Comparison of ENCODE assay signal across 10 cellular contexts in the genomic region with DNA sequence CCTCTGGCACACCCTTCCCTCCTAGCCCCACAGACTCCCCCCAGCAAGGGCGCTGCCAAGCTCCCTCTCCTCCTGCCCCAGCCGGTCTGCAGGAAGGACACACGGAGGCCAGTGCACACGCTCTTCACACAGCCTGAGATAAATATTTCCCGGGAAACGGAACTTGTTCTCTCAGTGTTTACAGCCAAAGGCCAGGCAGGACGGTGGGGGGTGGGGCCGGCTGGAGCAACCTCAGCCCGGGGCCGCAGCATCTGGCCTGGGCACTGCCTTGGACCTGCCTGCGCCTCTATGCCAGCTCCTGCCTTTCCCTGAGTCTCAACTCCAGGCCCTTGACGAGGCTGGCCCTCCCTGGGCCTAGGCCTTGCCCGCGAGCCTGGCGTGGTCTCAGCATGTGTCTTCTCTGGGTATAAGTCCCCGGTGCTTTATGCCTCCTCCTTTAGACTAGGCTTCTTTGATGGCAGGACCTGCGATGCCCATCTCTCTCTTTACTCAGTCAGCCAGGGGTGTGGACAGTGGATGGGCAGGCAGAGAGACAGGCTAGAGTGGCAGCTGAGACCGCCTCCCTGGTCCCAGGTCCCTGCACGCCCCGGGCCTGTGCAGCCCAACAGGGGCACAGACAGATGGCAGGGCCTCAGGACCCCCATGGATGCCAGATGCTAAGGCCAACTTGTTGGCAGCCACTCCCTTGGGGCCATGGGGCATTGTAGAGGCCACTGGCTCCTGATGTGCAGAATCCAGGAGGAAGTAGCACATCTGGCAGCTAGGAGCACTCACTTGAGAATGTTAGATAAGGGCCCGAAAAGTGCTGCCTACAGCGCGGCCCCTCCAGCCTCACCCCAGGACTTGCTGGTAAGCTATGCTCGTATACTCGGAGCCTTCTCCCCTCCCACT. TPM values are rescaled to one million over a fixed set of nuclear protein-coding genes. Genes with fewer than 3 reads are reported as not detected.
A peak's percentile ranks its signal among the peaks of the same experiment; 100 is the strongest.
DNase-seq lines count a peak whose midpoint lies in the region; ATAC-seq and TF ChIP-seq lines count a peak whose summit lies in the region.
"Had no signal": no experiment of that assay in that cellular context is flagged by ENCODE, and none has a peak within 500 bp of the region (broad histone marks: within the 10 kb centered on the region; RNA-seq: fewer than 3 reads in every experiment).

No MANE protein-coding gene starts in this region.

- ATAC-seq in left ventricle myocardium superior (peak; percentile 74), HG03175 (IDR thresholded peaks at IDR 0.05; ENCODE audit: unreplicated experiment) (no peak)

- TF ChIP-seq POLR2A in adrenal gland (IDR thresholded peaks at IDR 0.05), result peak in 1 of 2 donors; percentile 26
- TF ChIP-seq POLR2A in prostate gland (IDR thresholded peaks at IDR 0.05), result no peak

- DNase-seq in AG20443 (ENCODE audit: low spot score), result peak; percentile 37
- peak; percentile 64 to 85 (median 76) for DNase-seq in adrenal gland
- peak; percentile 86 for DNase-seq in left ventricle myocardium superior
- DNase-seq in prostate gland (ENCODE audit: low spot score), result peak; percentile 45
- no peak for DNase-seq in GM19238 (ENCODE audit: insufficient read length, low spot score)
- no peak for DNase-seq in AML-193 (lab: John Stamatoyannopoulos, UW)
- no peak for DNase-seq in NCI-H2196 (lab: John Stamatoyannopoulos, UW; ENCODE audit: unreplicated experiment)
- DNase-seq: activated naive CD8-positive, alpha-beta T cell treated with anti-CD3 and anti-CD28 coated beads, Interleukin-2, amount 10 ng/mL, durations not matched to agents 7 days and 5 days; NCI-H1048 had no signal

- H3K27me3 ChIP-seq in adrenal gland (no peaks in the 10 kb centered on the region), prostate gland (replicated peaks; ENCODE audit: insufficient read depth) (no peaks in the 10 kb centered on the region)

- no peak for TF ChIP-seq CTCF in adrenal gland (IDR thresholded peaks at IDR 0.05)
- TF ChIP-seq CTCF in prostate gland (IDR thresholded peaks at IDR 0.05), result no peak

- H3K36me3 ChIP-seq in adrenal gland (replicated peaks in 1 of 2) (no peaks in the 10 kb centered on the region), prostate gland (no peaks in the 10 kb centered on the region)

- intact Hi-C loops in adrenal gland (cut with DNase I) (no loop called here), left ventricle myocardium superior (cut with micrococcal nuclease) (no loop called here), prostate gland (cut with DNase I) (no loop called here)

- H3K9me3 ChIP-seq in adrenal gland (replicated peaks in 1 of 3), result no peaks in the 10 kb centered on the region
- no peaks in the 10 kb centered on the region for H3K9me3 ChIP-seq in prostate gland

- 37 to 43% (median 40%) methylated on average over 20 to 25 of the region's 25 CpGs for WGBS in adrenal gland, 4 donors
- WGBS in prostate gland, result 48% methylated on average over 25 of the region's 25 CpGs

- H3K4me1 ChIP-seq in adrenal gland (replicated peaks in 1 of 2) (peaks cover 14 to 32% of the 10 kb centered on the region in 2 donors), prostate gland (replicated peaks) (peaks cover 11% of the 10 kb centered on the region)

- H3K27ac ChIP-seq in adrenal gland, result peak overlapping the region in 4 of 5 donors; percentile 32 to 92 (median 66)
- peak overlapping the region; percentile 57 to 71 for H3K27ac ChIP-seq in prostate gland

- H3K4me3 ChIP-seq in adrenal gland (no peak overlapping the region), prostate gland (no peak overlapping the region)

RNA-seq across cellular contexts. Expression of a gene that starts 48.2 kb away (rescaled TPM):
- total RNA-seq in adrenal gland, result 100 to 1,000 TPM in 2 of 8 donors, 10 to 100 TPM in 6; 52.3 to 226 (median 60.8) TPM
- 100 to 1,000 TPM in 1 of 3 donors, 10 to 100 TPM in 2; 70.4 to 106 (median 82.5) TPM for polyA plus RNA-seq in adrenal gland
- 30.0 TPM for total RNA-seq in left ventricle myocardium superior
- total RNA-seq in prostate gland, result 10 to 100 TPM; 24.2 to 47.7 TPM

Comparison
In these comparisons a context has a peak if more than half of its experiments do, and no peak if none do; other contexts are left out.
1. DNase-seq: peak in AG20443 (single experiment), adrenal gland (7 of 7), left ventricle myocardium superior (single experiment) and prostate gland (single experiment); none in GM19238 (single experiment), AML-193 (0 of 2) and NCI-H2196 (single experiment).